In the genomic region with DNA sequence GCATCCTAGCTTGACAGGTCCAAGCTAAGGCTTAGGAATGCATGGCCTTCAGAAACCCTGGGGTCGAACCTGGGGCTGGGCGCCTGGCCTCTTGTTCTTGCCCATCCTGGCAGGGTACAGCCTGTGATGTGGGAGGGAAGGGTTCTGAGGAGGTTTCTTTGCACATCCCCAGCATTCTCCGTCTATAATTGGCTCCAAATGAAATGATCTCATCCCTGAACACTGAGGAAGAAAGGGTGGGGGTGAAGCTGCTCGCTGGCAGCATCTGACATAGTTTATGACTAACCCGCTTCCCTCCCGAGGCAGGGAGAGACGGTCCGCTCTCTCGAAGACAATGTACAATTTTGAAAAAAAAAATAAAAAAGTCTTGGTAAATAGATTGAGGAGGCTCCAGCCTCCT, we compare ENCODE assay signal across 10 cellular contexts.
DNase-seq lines count a peak whose midpoint lies in the region; ATAC-seq and TF ChIP-seq lines count a peak whose summit lies in the region.
"Had no signal": no experiment of that assay in that cellular context is flagged by ENCODE, and none has a peak within 500 bp of the region (broad histone marks: within the 10 kb centered on the region; RNA-seq: fewer than 3 reads in every experiment).

No MANE protein-coding gene starts in this region.

- intact Hi-C loops in CD4-positive, alpha-beta memory T cell (cut with micrococcal nuclease), result no loop called here

- no peak overlapping the region for H2AK5ac ChIP-seq in mesendoderm (ENCODE audit: low read length)

- POLR2A ChIA-PET in GM10248 (lab: Yijun Ruan, JAX), result no interaction called here
- POLR2A ChIA-PET in CD4-positive, alpha-beta memory T cell (lab: Charles Lee; ENCODE audit: partially characterized antibody), result no interaction called here

- H3K79me1 ChIP-seq in mesendoderm (ENCODE audit: low read length), result no peaks in the 10 kb centered on the region

- H3K23ac ChIP-seq in mesendoderm (ENCODE audit: low read length), result no peak overlapping the region

- no peak overlapping the region for H2BK15ac ChIP-seq in mesendoderm (replicated peaks; ENCODE audit: low read depth)

- H3K27me3 ChIP-seq in GM23248 (replicated peaks; ENCODE audit: insufficient read depth) (no peaks in the 10 kb centered on the region), mesendoderm (ENCODE audit: insufficient read depth, low read length, poor library complexity) (no peaks in the 10 kb centered on the region)
- no peaks in the 10 kb centered on the region for H3K27me3 ChIP-seq in CD4-positive, alpha-beta memory T cell (ENCODE audit: insufficient read depth, low read length)

- DNase-seq in GM23248, result peak; percentile 99
- no peak for DNase-seq in T-helper 17 cell
- peak; percentile 19 for DNase-seq in foreskin melanocyte
- DNase-seq in renal cortical epithelial cell (ENCODE audit: low read depth), result peak; percentile 69
- DNase-seq in GM10248 (ENCODE audit: extremely low spot score), result no peak
- no peak for DNase-seq in mesendoderm
- DNase-seq in CD4-positive, alpha-beta memory T cell, result no peak
- DNase-seq: naive B cell had no signal

- in situ Hi-C loops in GM23248 (cut with MboI), result loop anchor here (25.0 kb wide), 1 partner anchor 492 kb away; no protein-coding TSS in a partner anchor

- H3K4me1 ChIP-seq in GM23248 (ENCODE audit: insufficient read depth), result peaks cover 30% of the 10 kb centered on the region
- H3K4me1 ChIP-seq in mesendoderm (ENCODE audit: control insufficient read depth, low read depth, low read length), result no peaks in the 10 kb centered on the region
- no peaks in the 10 kb centered on the region for H3K4me1 ChIP-seq in CD4-positive, alpha-beta memory T cell (ENCODE audit: insufficient read depth, low read length)

- H4K8ac ChIP-seq in mesendoderm (ENCODE audit: low read depth, low read length), result no peak overlapping the region

- H3K4me3 Mint-ChIP-seq in T-helper 17 cell, result no peak overlapping the region
- H3K4me3 Mint-ChIP-seq in CD4-positive, alpha-beta memory T cell, result no peak overlapping the region
- H3K4me3 Mint-ChIP-seq: naive B cell had no signal

- no peaks in the 10 kb centered on the region for H3K36me3 ChIP-seq in GM23248 (ENCODE audit: low read depth)
- no peaks in the 10 kb centered on the region for H3K36me3 ChIP-seq in mesendoderm (ENCODE audit: control insufficient read depth, insufficient read depth, low read length)
- H3K36me3 ChIP-seq in CD4-positive, alpha-beta memory T cell (ENCODE audit: insufficient read depth, low read length), result no peaks in the 10 kb centered on the region

- peak overlapping the region; percentile 73 for H2AFZ ChIP-seq in GM23248

- no peak overlapping the region for H3K18ac ChIP-seq in mesendoderm (ENCODE audit: low read length)

- H3K4me3 ChIP-seq in GM23248, result peak overlapping the region; percentile 67
- H3K4me3 ChIP-seq in mesendoderm (ENCODE audit: low read length), result no peak overlapping the region
- H3K4me3 ChIP-seq in CD4-positive, alpha-beta memory T cell (ENCODE audit: low read length in 2 of 2), result no peak overlapping the region
- H3K4me3 ChIP-seq: GM12878 had no signal

- H3K36me3 Mint-ChIP-seq in T-helper 17 cell (ENCODE audit: low read depth), result no peaks in the 10 kb centered on the region
- no peaks in the 10 kb centered on the region for H3K36me3 Mint-ChIP-seq in CD4-positive, alpha-beta memory T cell
- H3K36me3 Mint-ChIP-seq: naive B cell had no signal

- H3K9me3 ChIP-seq in GM23248 (ENCODE audit: low read depth), result no peaks in the 10 kb centered on the region
- H3K9me3 ChIP-seq in T-helper 17 cell (ENCODE audit: control insufficient read depth, low read length, poor library complexity, severe bottlenecking), result no peaks in the 10 kb centered on the region
- no peaks in the 10 kb centered on the region for H3K9me3 ChIP-seq in CD4-positive, alpha-beta memory T cell (ENCODE audit: control insufficient read depth in 1 of 2, low read length in 2 of 2)

- peak overlapping the region; percentile 37 for H3K27ac Mint-ChIP-seq in T-helper 17 cell
- no peak overlapping the region for H3K27ac Mint-ChIP-seq in CD4-positive, alpha-beta memory T cell
- H3K27ac Mint-ChIP-seq: naive B cell had no signal

- no peak overlapping the region for H3K4ac ChIP-seq in mesendoderm (ENCODE audit: low read depth, low read length)

- no peaks in the 10 kb centered on the region for H3K9me3 Mint-ChIP-seq in CD4-positive, alpha-beta memory T cell
- H3K9me3 Mint-ChIP-seq: naive B cell had no signal

- H3K27ac ChIP-seq in GM23248 (peak overlapping the region; percentile 94), mesendoderm (ENCODE audit: low read depth, low read length) (no peak overlapping the region)
- no peak overlapping the region for H3K27ac ChIP-seq in CD4-positive, alpha-beta memory T cell (ENCODE audit: low read depth, low read length)

- no peak overlapping the region for H3K56ac ChIP-seq in mesendoderm (ENCODE audit: low read length)

- no peak overlapping the region for H2BK5ac ChIP-seq in mesendoderm (ENCODE audit: low read length)

- H3K9ac ChIP-seq in GM23248 (peak overlapping the region; percentile 73), mesendoderm (ENCODE audit: low read length) (no peak overlapping the region)

- H4K20me1 ChIP-seq in GM23248 (ENCODE audit: insufficient read depth), result no peaks in the 10 kb centered on the region

- H3K4me2 ChIP-seq in GM23248 (ENCODE audit: unreplicated experiment), result peak overlapping the region; percentile 95
- H3K4me2 ChIP-seq in mesendoderm (ENCODE audit: low read length), result no peak overlapping the region

- CTCF ChIA-PET in GM10248 (lab: Yijun Ruan, JAX), result interaction anchor here (2.6 kb wide), 1 partner anchor 9 kb away, joined by 10 read pairs; no protein-coding TSS in a partner anchor
- CTCF ChIA-PET in CD4-positive, alpha-beta memory T cell (lab: Charles Lee; ENCODE audit: partially characterized antibody), result interaction anchor here (2.9 kb wide), 1 partner anchor 10 kb away, joined by 12 read pairs; no protein-coding TSS in a partner anchor

- peaks cover 24% of the 10 kb centered on the region for H3F3A ChIP-seq in GM23248 (ENCODE audit: insufficient read depth)

- no peak for ATAC-seq in T-helper 17 cell
- no peak for ATAC-seq in HG03457 (IDR thresholded peaks at IDR 0.05; ENCODE audit: unreplicated experiment)
- ATAC-seq: GM12878 had no signal

- TF ChIP-seq CTCF in GM10248 (IDR thresholded peaks at IDR 0.05; ENCODE audit: control extremely low read depth, extremely low read depth, low read depth, missing control alignments), result no peak

- H3K27me3 Mint-ChIP-seq in T-helper 17 cell, result peaks cover 33% of the 10 kb centered on the region
- peaks cover 7 to 12% of the 10 kb centered on the region in 2 donors for H3K27me3 Mint-ChIP-seq in CD4-positive, alpha-beta memory T cell

- H3K4me1 Mint-ChIP-seq in T-helper 17 cell, result peaks cover 9% of the 10 kb centered on the region
- no peaks in the 10 kb centered on the region for H3K4me1 Mint-ChIP-seq in CD4-positive, alpha-beta memory T cell

- H3K79me2 ChIP-seq in GM23248 (ENCODE audit: insufficient read depth), result no peaks in the 10 kb centered on the region
- H3K79me2 ChIP-seq in mesendoderm (ENCODE audit: control insufficient read depth, insufficient read depth, low read length), result no peaks in the 10 kb centered on the region

- no peaks in the 10 kb centered on the region for H3K9me2 ChIP-seq in GM23248 (ENCODE audit: insufficient read depth)

- no peak overlapping the region for H4K5ac ChIP-seq in mesendoderm (ENCODE audit: low read length)

- H2BK120ac ChIP-seq in mesendoderm (ENCODE audit: low read depth, low read length), result no peak overlapping the region

- WGBS in GM23248 (ENCODE audit: low coverage in 1 of 2, low lambda C conversion rate in 2 of 2, missing lambda C conversion rate in 2 of 2), 2 experiments, result 0 to 2% methylated on average over 9 of the region's 9 CpGs
- WGBS in mesendoderm (ENCODE audit: extremely low coverage, insufficient coverage, low lambda C conversion rate), result no CpG with 5 or more reads among the region's 9 CpGs

Comparison
In these comparisons a context has a peak if more than half of its experiments do, and no peak if none do; other contexts are left out.
1. DNase-seq: peak in GM23248 (single experiment), foreskin melanocyte (single experiment) and renal cortical epithelial cell (single experiment); none in T-helper 17 cell (0 of 3), GM10248 (single experiment), mesendoderm (single experiment) and CD4-positive, alpha-beta memory T cell (0 of 5).